Comparison of ENCODE assay signal across 11 cellular contexts in genomic region chr10:73643362-73643761, GRCh38. TPM values are rescaled to one million over a fixed set of nuclear protein-coding genes. Genes with fewer than 3 reads are reported as not detected.
"Had no signal": no experiment of that assay in that cellular context is flagged by ENCODE, and none has a peak within 500 bp of the region (broad histone marks: within the 10 kb centered on the region; RNA-seq: fewer than 3 reads in every experiment).

No MANE protein-coding gene starts in this region.

- H3K9ac ChIP-seq: neural progenitor cell had no signal

- H3K27ac ChIP-seq: body of pancreas, neural progenitor cell, pancreas, transverse colon had no signal

- H3K36me3 ChIP-seq: neural progenitor cell, pancreas, transverse colon had no signal

- H3K27ac Mint-ChIP-seq: neural progenitor cell, T-cell had no signal

- H3K4me3 Mint-ChIP-seq: neural progenitor cell, T-cell had no signal

- DNase-seq: activated gamma-delta T cell; stimulated activated CD4-positive, alpha-beta T cell treated with anti-CD3 and anti-CD28 coated beads, Interleukin-12 subunit alpha, Interleukin-12 subunit beta, amount 100 ng/mL, for 4 hours had no signal

- H3K27me3 ChIP-seq: body of pancreas, neural progenitor cell, pancreas, transverse colon had no signal

- H3K9me3 ChIP-seq: body of pancreas, pancreas, transverse colon had no signal

- H3K4me3 ChIP-seq: body of pancreas, neural progenitor cell, pancreas, transverse colon had no signal

- H3K4me2 ChIP-seq: neural progenitor cell had no signal

- FAIRE-seq: colon, pancreas had no signal

- H3K9me3 Mint-ChIP-seq: activated naive CD4-positive, alpha-beta T cell treated with anti-CD3 and anti-CD28 coated beads, Interleukin-2, amount 50 U/mL, for 72 hours; neural progenitor cell; T-cell had no signal

- H3K4me1 ChIP-seq: neural progenitor cell, pancreas had no signal

- H3K36me3 Mint-ChIP-seq: activated naive CD4-positive, alpha-beta T cell treated with anti-CD3 and anti-CD28 coated beads, Interleukin-2, amount 50 U/mL, for 72 hours; neural progenitor cell; T-cell had no signal

RNA-seq across cellular contexts. Expression of gene MYOZ1, which starts 2.1 kb away (rescaled TPM):
- total RNA-seq: activated naive CD4-positive, alpha-beta T cell treated with anti-CD3 and anti-CD28 coated beads, Interleukin-2, amount 50 U/mL, for 72 hours; body of pancreas; left lobe of liver; lung microvascular endothelial cell; T-cell had no signal

RNA-seq across cellular contexts. Expression of gene SYNPO2L, which starts 12.5 kb away (rescaled TPM):
- total RNA-seq: activated naive CD4-positive, alpha-beta T cell treated with anti-CD3 and anti-CD28 coated beads, Interleukin-2, amount 50 U/mL, for 72 hours; body of pancreas; left lobe of liver; lung microvascular endothelial cell; T-cell had no signal
